In genomic region chr7:5065107-5065407, GRCh38 we compare ENCODE assay signal across 24 cellular contexts. TPM values are rescaled to one million over a fixed set of nuclear protein-coding genes. Genes with fewer than 3 reads are reported as not detected.
DNase-seq lines count a peak whose midpoint lies in the region; ATAC-seq and TF ChIP-seq lines count a peak whose summit lies in the region.
"Had no signal": no experiment of that assay in that cellular context is flagged by ENCODE, and none has a peak within 500 bp of the region (broad histone marks: within the 10 kb centered on the region; RNA-seq: fewer than 3 reads in every experiment).

No MANE protein-coding gene starts in this region.

- H3K4me2 ChIP-seq in BLaER1 treated with 17β-estradiol and CSF1 and Interleukin-3, amounts not matched to agents 10 nM and 100 nM = no peak overlapping the region
- no peak overlapping the region for H3K4me2 ChIP-seq in neural progenitor cell

- H3K4me3 Mint-ChIP-seq in neural progenitor cell = no peak overlapping the region
- H3K4me3 Mint-ChIP-seq: activated CD8-positive, alpha-beta T cell treated with anti-CD3 and anti-CD28 coated beads for 36 hours; CD4-positive, alpha-beta T cell had no signal

- no peak for ATAC-seq in HG02938 (IDR thresholded peaks at IDR 0.05; ENCODE audit: unreplicated experiment)
- ATAC-seq: gastroesophageal sphincter had no signal

- peaks cover 93% of the 10 kb centered on the region for H3K36me3 Mint-ChIP-seq in neural progenitor cell

- no peaks in the 10 kb centered on the region for H3K4me1 ChIP-seq in BLaER1 treated with 17β-estradiol and CSF1 and Interleukin-3, amounts not matched to agents 10 nM and 100 nM
- H3K4me1 ChIP-seq in HEK293 (ENCODE audit: control insufficient read depth, insufficient read depth, low read length) (no peaks in the 10 kb centered on the region), duodenal mucosa (ENCODE audit: control insufficient read depth in 1 of 2, insufficient read depth in 2 of 2, low read length in 2 of 2) (no peaks in the 10 kb centered on the region), neural progenitor cell (no peaks in the 10 kb centered on the region)
- H3K4me1 ChIP-seq: breast epithelium, colonic mucosa, gastroesophageal sphincter, prostate gland, SJCRH30, upper lobe of left lung had no signal

- peak overlapping the region; percentile 31 to 53 (median 42); a peak in 16 of 20 replicates for H3K4me3 ChIP-seq in BLaER1 treated with 17β-estradiol and CSF1 and Interleukin-3, amounts not matched to agents 10 nM and 100 nM
- H3K4me3 ChIP-seq in HEK293 (ENCODE audit: low read depth, low read length) (no peak overlapping the region), duodenal mucosa (ENCODE audit: low read depth in 1 of 2, low read length in 2 of 2) (peak overlapping the region; percentile 36 to 48), neural progenitor cell (peak overlapping the region; percentile 2)
- H3K4me3 ChIP-seq: colonic mucosa, gastroesophageal sphincter, lung, prostate gland, SJCRH30, upper lobe of left lung had no signal

- no peak overlapping the region for H3K27ac ChIP-seq in BLaER1 treated with 17β-estradiol and CSF1 and Interleukin-3, amounts not matched to agents 10 nM and 100 nM
- H3K27ac ChIP-seq in HEK293 (ENCODE audit: extremely low read depth, low read depth, low read length) (no peak overlapping the region), duodenal mucosa (ENCODE audit: low read depth, low read length) (no peak overlapping the region), neural progenitor cell (no peak overlapping the region)
- H3K27ac ChIP-seq: breast epithelium, colonic mucosa, gastroesophageal sphincter, prostate gland, SJCRH30, upper lobe of left lung had no signal

- H3F3A ChIP-seq in neural progenitor cell (ENCODE audit: low read depth) = peaks cover 19% of the 10 kb centered on the region

- no peaks in the 10 kb centered on the region for H3K4me1 Mint-ChIP-seq in neural progenitor cell

- peaks cover 100% of the 10 kb centered on the region in 11 experiments for H3K9me3 ChIP-seq in BLaER1 treated with 17β-estradiol and CSF1 and Interleukin-3, amounts not matched to agents 10 nM and 100 nM (replicated peaks in 1 of 11)
- H3K9me3 ChIP-seq in HEK293 (ENCODE audit: control insufficient read depth, insufficient read depth, low read depth, low read length) = no peaks in the 10 kb centered on the region
- peaks cover 88 to 92% of the 10 kb centered on the region in 2 donors for H3K9me3 ChIP-seq in duodenal mucosa (ENCODE audit: control insufficient read depth in 1 of 2, low read length in 2 of 2)
- H3K9me3 ChIP-seq in neural progenitor cell (ENCODE audit: low read depth) = peaks cover 86% of the 10 kb centered on the region
- H3K9me3 ChIP-seq: prostate gland had no signal

- POLR2A ChIA-PET in HEK293 (lab: Yijun Ruan, JAX) = no interaction called here

- H3K27me3 ChIP-seq in BLaER1 treated with 17β-estradiol and CSF1 and Interleukin-3, amounts not matched to agents 10 nM and 100 nM = peaks cover 0 to 3% (median 0%) of the 10 kb centered on the region in 11 experiments; a peak in 2 of 22 replicates
- no peaks in the 10 kb centered on the region for H3K27me3 ChIP-seq in duodenal mucosa (ENCODE audit: control insufficient read depth in 1 of 2, insufficient read depth in 2 of 2, low read length in 2 of 2)
- no peaks in the 10 kb centered on the region for H3K27me3 ChIP-seq in neural progenitor cell
- H3K27me3 ChIP-seq: breast epithelium, colonic mucosa, gastroesophageal sphincter, SJCRH30, upper lobe of left lung had no signal

- DNase-seq in neural progenitor cell (ENCODE audit: low spot score) (no peak), NCI-H1930 (lab: John Stamatoyannopoulos, UW) (no peak), COLO829 (ENCODE audit: low spot score) (no peak)
- DNase-seq: activated CD4-positive, alpha-beta T cell treated with anti-CD3 and anti-CD28 coated beads for 1 hour; activated CD8-positive, alpha-beta T cell treated with anti-CD3 and anti-CD28 coated beads for 36 hours; activated gamma-delta T cell; amygdala; CD4-positive, alpha-beta T cell; colonic mucosa; GDM1; NCI-H1092; NCI-H187 treated with DMSO at 0.1 percent for 48 hours; NCI-H526; stimulated activated CD8-positive, alpha-beta memory T cell treated with anti-CD3 and anti-CD28 coated beads, Interleukin-4, amount 100 ng/mL, for 48 hours; upper lobe of left lung had no signal

- no peak overlapping the region for H3K9ac ChIP-seq in BLaER1 treated with 17β-estradiol and CSF1 and Interleukin-3, amounts not matched to agents 10 nM and 100 nM
- no peak overlapping the region for H3K9ac ChIP-seq in duodenal mucosa (ENCODE audit: low read depth in 1 of 2, low read length in 2 of 2)
- H3K9ac ChIP-seq in neural progenitor cell = no peak overlapping the region

- H3K9me3 Mint-ChIP-seq in neural progenitor cell = peaks cover 93% of the 10 kb centered on the region

- peaks cover 4% of the 10 kb centered on the region for H3K27me3 Mint-ChIP-seq in neural progenitor cell (ENCODE audit: insufficient read depth, low read depth)
- H3K27me3 Mint-ChIP-seq: activated CD8-positive, alpha-beta T cell treated with anti-CD3 and anti-CD28 coated beads for 36 hours; CD4-positive, alpha-beta T cell had no signal

- no peaks in the 10 kb centered on the region for H3K79me2 ChIP-seq in neural progenitor cell (ENCODE audit: low read depth)

- H3K36me3 ChIP-seq in BLaER1 treated with 17β-estradiol and CSF1 and Interleukin-3, amounts not matched to agents 10 nM and 100 nM = peaks cover 95 to 100% (median 100%) of the 10 kb centered on the region in 11 experiments
- H3K36me3 ChIP-seq in HEK293 (ENCODE audit: control insufficient read depth in 2 of 2, insufficient read depth in 1 of 2, low read length in 2 of 2) = peaks cover 5 to 61% of the 10 kb centered on the region in 2 experiments
- peaks cover 40 to 53% of the 10 kb centered on the region in 2 donors for H3K36me3 ChIP-seq in duodenal mucosa (ENCODE audit: control insufficient read depth in 1 of 2, insufficient read depth in 2 of 2, low read length in 2 of 2)
- H3K36me3 ChIP-seq in neural progenitor cell = peaks cover 71% of the 10 kb centered on the region

- TF ChIP-seq CTCF in HEK293 (tag by site-specific recombination; IDR thresholded peaks at IDR 0.05) (no peak), neural progenitor cell (IDR thresholded peaks at IDR 0.05) (no peak)

- H2AFZ ChIP-seq in neural progenitor cell (replicated peaks) = no peak overlapping the region

- H4K20me1 ChIP-seq in BLaER1 treated with 17β-estradiol and CSF1 and Interleukin-3, amounts not matched to agents 10 nM and 100 nM = no peaks in the 10 kb centered on the region
- H4K20me1 ChIP-seq in neural progenitor cell (ENCODE audit: low read depth) = no peaks in the 10 kb centered on the region

- H3K27ac Mint-ChIP-seq in neural progenitor cell = no peak overlapping the region
- H3K27ac Mint-ChIP-seq: activated CD8-positive, alpha-beta T cell treated with anti-CD3 and anti-CD28 coated beads for 36 hours; CD4-positive, alpha-beta T cell had no signal

- CTCF ChIA-PET in HEK293 (lab: Yijun Ruan, JAX) = interaction anchor here (0.7 kb wide), 1 partner anchor 184 kb away, joined by 3 read pairs; no protein-coding TSS in a partner anchor

TF ChIP-seq in HEK293, 187 proteins besides CTCF, POLR2A, EP300 and RAD21:
- TF ChIP-seq RBAK (tag by site-specific recombination; IDR thresholded peaks at IDR 0.05) (no peak), SETDB1 (IDR thresholded peaks at IDR 0.05; ENCODE audit: insufficient read length, low read length) (peak; percentile 71)

RNA-seq across cellular contexts. Expression of gene RBAK, which starts 19.4 kb away (rescaled TPM):
- 14.8 and 24.5 TPM in 2 replicates for total RNA-seq in neural progenitor cell (ENCODE audit: low replicate concordance)
